9 cellular contexts compared by ENCODE assay signal in genomic region chr14:55807536-55807935, GRCh38.
A peak's percentile ranks its signal among the peaks of the same experiment; 100 is the strongest.
DNase-seq lines count a peak whose midpoint lies in the region; ATAC-seq and TF ChIP-seq lines count a peak whose summit lies in the region.
"Had no signal": no experiment of that assay in that cellular context is flagged by ENCODE, and none has a peak within 500 bp of the region (broad histone marks: within the 10 kb centered on the region; RNA-seq: fewer than 3 reads in every experiment).

No MANE protein-coding gene starts in this region.

- peaks cover 44% of the 10 kb centered on the region for H3K4me1 Mint-ChIP-seq in activated naive CD8-positive, alpha-beta T cell treated with anti-CD3 and anti-CD28 coated beads, Interleukin-2, amount 50 U/mL, for 24 hours

- no peaks in the 10 kb centered on the region for H3K27me3 ChIP-seq in ascending aorta

- intact Hi-C loops in mucosa of descending colon (cut with DNase I, micrococcal nuclease) (no loop called here), head of caudate nucleus (cut with DNase I) (no loop called here), ascending aorta (cut with DNase I) (no loop called here)

- H3K36me3 Mint-ChIP-seq in activated naive CD8-positive, alpha-beta T cell treated with anti-CD3 and anti-CD28 coated beads, Interleukin-2, amount 50 U/mL, for 24 hours (ENCODE audit: low read depth), result peaks cover 6% of the 10 kb centered on the region

- H3K4me3 ChIP-seq in mucosa of descending colon, result no peak overlapping the region
- H3K4me3 ChIP-seq in ascending aorta, result no peak overlapping the region
- H3K4me3 ChIP-seq: HAP-1 had no signal

- H3K9me3 Mint-ChIP-seq in activated naive CD8-positive, alpha-beta T cell treated with anti-CD3 and anti-CD28 coated beads, Interleukin-2, amount 50 U/mL, for 24 hours, result peaks cover 24% of the 10 kb centered on the region

- H3K27me3 Mint-ChIP-seq in activated naive CD8-positive, alpha-beta T cell treated with anti-CD3 and anti-CD28 coated beads, Interleukin-2, amount 50 U/mL, for 24 hours, result peaks cover 6% of the 10 kb centered on the region

- H3K4me3 Mint-ChIP-seq in activated naive CD8-positive, alpha-beta T cell treated with anti-CD3 and anti-CD28 coated beads, Interleukin-2, amount 50 U/mL, for 24 hours, result peak overlapping the region; percentile 35

- DNase-seq in COLO668 (lab: John Stamatoyannopoulos, UW; ENCODE audit: unreplicated experiment), result peak; percentile 49
- DNase-seq in activated naive CD8-positive, alpha-beta T cell treated with anti-CD3 and anti-CD28 coated beads, Interleukin-2, amount 50 U/mL, for 24 hours, result no peak
- DNase-seq in mucosa of descending colon, result peak in 2 of 3 donors; percentile 35 to 49
- no peak for DNase-seq in head of caudate nucleus
- DNase-seq in ureter (ENCODE audit: low spot score), result no peak
- no peak for DNase-seq in ascending aorta (ENCODE audit: low spot score in 2 of 2)

- H3K27ac Mint-ChIP-seq in activated naive CD8-positive, alpha-beta T cell treated with anti-CD3 and anti-CD28 coated beads, Interleukin-2, amount 50 U/mL, for 24 hours, result peak overlapping the region; percentile 67

- H3K9me3 ChIP-seq in mucosa of descending colon (no peaks in the 10 kb centered on the region), ascending aorta (no peaks in the 10 kb centered on the region)

- peak overlapping the region in 1 of 2 donors; percentile 40 for H3K27ac ChIP-seq in ascending aorta

- peak; percentile 17 for ATAC-seq in GM21717 (IDR thresholded peaks at IDR 0.05; ENCODE audit: unreplicated experiment)
- ATAC-seq in activated naive CD8-positive, alpha-beta T cell treated with anti-CD3 and anti-CD28 coated beads, Interleukin-2, amount 50 U/mL, for 24 hours, result no peak
- ATAC-seq in mucosa of descending colon, result peak; percentile 6
- no peak for ATAC-seq in HG03045 (IDR thresholded peaks at IDR 0.05; ENCODE audit: unreplicated experiment)

- H3K4me1 ChIP-seq in mucosa of descending colon (ENCODE audit: low read depth), result peaks cover 17% of the 10 kb centered on the region
- H3K4me1 ChIP-seq in ascending aorta, result no peaks in the 10 kb centered on the region

- TF ChIP-seq CTCF in mucosa of descending colon (IDR thresholded peaks at IDR 0.05) (no peak), ascending aorta (IDR thresholded peaks at IDR 0.05) (no peak)

- H3K36me3 ChIP-seq in mucosa of descending colon (ENCODE audit: low read depth) (no peaks in the 10 kb centered on the region), ascending aorta (no peaks in the 10 kb centered on the region)
- H3K36me3 ChIP-seq: HAP-1 had no signal

Comparison
In these comparisons a context has a peak if more than half of its experiments do, and no peak if none do; other contexts are left out.
1. DNase-seq: peak in COLO668 (single experiment) and mucosa of descending colon (2 of 3); none in activated naive CD8-positive, alpha-beta T cell treated with anti-CD3 and anti-CD28 coated beads, Interleukin-2, amount 50 U/mL, for 24 hours (single experiment), head of caudate nucleus (0 of 42), ureter (single experiment) and ascending aorta (0 of 2).
2. ATAC-seq: peak in GM21717 (single experiment) and mucosa of descending colon (single experiment); none in activated naive CD8-positive, alpha-beta T cell treated with anti-CD3 and anti-CD28 coated beads, Interleukin-2, amount 50 U/mL, for 24 hours (single experiment) and HG03045 (single experiment).